In the genomic region with DNA sequence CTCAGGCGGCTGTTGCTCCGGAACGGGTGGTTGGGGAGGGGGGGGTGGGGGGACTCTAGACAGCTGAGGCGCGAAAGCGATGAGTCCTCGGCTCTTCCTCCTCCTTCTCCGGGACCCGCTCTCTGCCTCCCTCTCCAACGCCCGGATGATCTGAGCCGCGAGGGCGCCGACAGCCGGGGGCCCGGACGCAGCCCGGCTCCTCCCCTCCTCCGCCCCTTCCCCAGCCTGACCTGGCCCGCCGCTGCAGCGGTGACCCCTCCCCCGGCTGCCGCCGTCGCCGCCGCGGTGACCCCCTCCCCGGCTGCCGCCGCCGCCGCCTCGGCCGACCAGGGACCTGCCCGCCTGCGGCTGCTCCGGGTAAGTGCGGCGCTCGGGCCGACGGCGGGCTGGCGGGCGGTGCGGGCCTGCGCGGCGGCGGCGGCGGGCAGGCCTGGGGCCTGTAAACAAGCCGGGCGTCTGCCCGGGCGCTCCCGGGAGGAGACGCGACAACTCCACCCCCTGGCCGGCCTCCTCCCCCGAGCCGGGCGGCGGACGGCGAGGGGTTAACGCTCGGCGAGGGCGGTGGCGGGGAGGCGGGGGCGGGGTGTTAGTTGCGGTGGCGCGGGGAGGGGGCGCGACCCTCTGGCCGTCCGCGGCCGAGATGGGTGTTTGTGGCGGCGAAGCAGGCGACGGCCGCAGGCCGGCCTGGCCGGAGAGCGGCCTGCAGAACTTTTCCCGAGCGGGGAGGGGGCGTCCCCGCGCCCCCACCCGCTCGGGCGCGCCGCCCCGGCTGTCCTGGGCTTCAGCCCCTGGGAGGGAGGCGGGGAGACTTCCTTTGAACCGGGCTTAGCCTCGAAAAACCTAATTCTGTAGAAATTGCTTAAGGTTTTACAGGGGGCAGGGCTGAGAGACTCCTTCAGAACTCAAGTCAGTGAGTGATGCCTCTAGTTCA, we compare ENCODE assay signal across 1 cellular context.
TF ChIP-seq lines count a peak whose summit lies in the region.

No MANE protein-coding gene starts in this region.

TF ChIP-seq in GM12878, 131 proteins besides CTCF, POLR2A, EP300 and RAD21 (continued from another document):
- TF ChIP-seq SIN3A (IDR thresholded peaks at IDR 0.05; ENCODE audit: low read depth, low read length) (no peak), BHLHE40 (IDR thresholded peaks at IDR 0.05; ENCODE audit: borderline replicate concordance in 1 of 2, low read depth in 2 of 2, low read length in 1 of 2) (peak in 1 of 2 experiments; percentile 53; a peak in 1 of 4 replicates), SIX5 (IDR thresholded peaks at IDR 0.05; ENCODE audit: low read depth, low read length, severe bottlenecking) (no peak), ASH2L (IDR thresholded peaks at IDR 0.05; ENCODE audit: borderline replicate concordance, low read depth) (no peak), NR2C1 (IDR thresholded peaks at IDR 0.05) (peak; percentile 19; the same call in 1 of the 2 replicates), SUZ12 (IDR thresholded peaks at IDR 0.05; ENCODE audit: unreplicated experiment) (no peak)
- TF ChIP-seq, protein P1, sequence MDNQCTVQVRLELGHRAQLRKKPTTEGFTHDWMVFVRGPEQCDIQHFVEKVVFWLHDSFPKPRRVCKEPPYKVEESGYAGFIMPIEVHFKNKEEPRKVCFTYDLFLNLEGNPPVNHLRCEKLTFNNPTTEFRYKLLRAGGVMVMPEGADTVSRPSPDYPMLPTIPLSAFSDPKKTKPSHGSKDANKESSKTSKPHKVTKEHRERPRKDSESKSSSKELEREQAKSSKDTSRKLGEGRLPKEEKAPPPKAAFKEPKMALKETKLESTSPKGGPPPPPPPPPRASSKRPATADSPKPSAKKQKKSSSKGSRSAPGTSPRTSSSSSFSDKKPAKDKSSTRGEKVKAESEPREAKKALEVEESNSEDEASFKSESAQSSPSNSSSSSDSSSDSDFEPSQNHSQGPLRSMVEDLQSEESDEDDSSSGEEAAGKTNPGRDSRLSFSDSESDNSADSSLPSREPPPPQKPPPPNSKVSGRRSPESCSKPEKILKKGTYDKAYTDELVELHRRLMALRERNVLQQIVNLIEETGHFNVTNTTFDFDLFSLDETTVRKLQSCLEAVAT (IDR thresholded peaks at IDR 0.05) = 0 out of 2 replicates have a peak, but pooled peaks have one; percentile 12
- TF ChIP-seq, protein P2, sequence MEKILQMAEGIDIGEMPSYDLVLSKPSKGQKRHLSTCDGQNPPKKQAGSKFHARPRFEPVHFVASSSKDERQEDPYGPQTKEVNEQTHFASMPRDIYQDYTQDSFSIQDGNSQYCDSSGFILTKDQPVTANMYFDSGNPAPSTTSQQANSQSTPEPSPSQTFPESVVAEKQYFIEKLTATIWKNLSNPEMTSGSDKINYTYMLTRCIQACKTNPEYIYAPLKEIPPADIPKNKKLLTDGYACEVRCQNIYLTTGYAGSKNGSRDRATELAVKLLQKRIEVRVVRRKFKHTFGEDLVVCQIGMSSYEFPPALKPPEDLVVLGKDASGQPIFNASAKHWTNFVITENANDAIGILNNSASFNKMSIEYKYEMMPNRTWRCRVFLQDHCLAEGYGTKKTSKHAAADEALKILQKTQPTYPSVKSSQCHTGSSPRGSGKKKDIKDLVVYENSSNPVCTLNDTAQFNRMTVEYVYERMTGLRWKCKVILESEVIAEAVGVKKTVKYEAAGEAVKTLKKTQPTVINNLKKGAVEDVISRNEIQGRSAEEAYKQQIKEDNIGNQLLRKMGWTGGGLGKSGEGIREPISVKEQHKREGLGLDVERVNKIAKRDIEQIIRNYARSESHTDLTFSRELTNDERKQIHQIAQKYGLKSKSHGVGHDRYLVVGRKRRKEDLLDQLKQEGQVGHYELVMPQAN (conservative IDR thresholded peaks at IDR 0.05) = peak; percentile 60
